ENCODE assay signal across 8 cellular contexts in the genomic region with DNA sequence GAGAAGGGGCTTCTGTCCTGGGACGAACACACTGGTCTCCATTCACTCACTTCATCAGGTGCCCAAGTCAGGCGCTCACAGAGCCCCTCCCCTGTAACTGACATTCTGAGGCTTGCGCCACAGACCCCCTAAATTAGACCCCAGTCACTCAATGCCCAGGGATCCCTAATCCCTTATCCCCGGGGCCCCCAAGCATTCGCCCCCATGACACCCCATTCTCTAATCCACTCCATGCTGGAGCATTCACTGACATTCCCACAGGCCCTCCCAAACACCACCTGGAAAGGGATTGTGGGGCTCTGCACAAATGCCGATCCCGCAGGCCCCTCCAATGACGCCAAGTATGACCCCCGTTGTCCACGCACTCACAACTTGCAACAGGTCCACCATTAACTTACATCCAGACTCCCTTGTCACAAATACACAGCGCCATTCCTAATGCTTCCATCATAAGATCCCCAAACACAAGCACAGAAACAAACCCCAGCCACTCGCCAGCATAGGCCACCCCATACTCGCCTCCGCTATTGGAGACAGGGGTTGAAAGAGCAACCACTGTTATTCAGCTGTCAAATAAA. TPM values are rescaled to one million over a fixed set of nuclear protein-coding genes. Genes with fewer than 3 reads are reported as not detected.
DNase-seq lines count a peak whose midpoint lies in the region; ATAC-seq and TF ChIP-seq lines count a peak whose summit lies in the region.

No MANE protein-coding gene starts in this region.

- H3K9me3 Mint-ChIP-seq in naive thymus-derived CD4-positive, alpha-beta T cell: peaks cover 0 to 22% (median 10%) of the 10 kb centered on the region in 11 donors

- ATAC-seq in naive thymus-derived CD4-positive, alpha-beta T cell: no peak

- H3K36me3 ChIP-seq in HUES64 (ENCODE audit: insufficient read depth, low read length): no peaks in the 10 kb centered on the region; the same call in 1 of the 2 replicates
- peaks cover 0 to 11% (median 0%) of the 10 kb centered on the region in 3 experiments for H3K36me3 ChIP-seq in naive thymus-derived CD4-positive, alpha-beta T cell (ENCODE audit: control insufficient read depth in 2 of 3, insufficient read depth in 3 of 3, low read length in 3 of 3)

- DNase-seq in AG04449 (ENCODE audit: low read depth, low spot score) (no peak), cardiac fibroblast (ENCODE audit: low read depth in 2 of 2) (peak in 1 of 2 donors; percentile 7), NCI-H2196 (lab: John Stamatoyannopoulos, UW; ENCODE audit: unreplicated experiment) (no peak), inferior parietal cortex (ENCODE audit: extremely low spot score) (no peak), NCI-H2196 treated with DMSO at 0.1 percent for 48 hours (lab: John Stamatoyannopoulos, UW; ENCODE audit: unreplicated experiment) (no peak)
- DNase-seq in naive thymus-derived CD4-positive, alpha-beta T cell: no peak
- no peak for DNase-seq in activated CD4-positive, CD25-positive, alpha-beta regulatory T cell (lab: John Stamatoyannopoulos, UW)

- H3K27ac ChIP-seq in HUES64 (ENCODE audit: low read depth, low read length): no peak overlapping the region
- no peak overlapping the region for H3K27ac ChIP-seq in naive thymus-derived CD4-positive, alpha-beta T cell (ENCODE audit: low read depth, low read length)

- intact Hi-C loops in naive thymus-derived CD4-positive, alpha-beta T cell (cut with micrococcal nuclease): loop anchor here in 1 of 2 donors (1.0 to 5.0 kb wide), 2 partner anchors 176 to 242 kb away; a partner anchor contains a TSS

- no peak overlapping the region for H3K9ac ChIP-seq in HUES64 (ENCODE audit: low read depth, low read length)

- no peak for TF ChIP-seq CTCF in AG04449 (IDR thresholded peaks at IDR 0.05; ENCODE audit: insufficient read depth, low read length, missing control alignments)
- no peak for TF ChIP-seq CTCF in cardiac fibroblast (IDR thresholded peaks at IDR 0.05; ENCODE audit: low read depth, low read length)

- H3K27me3 Mint-ChIP-seq in naive thymus-derived CD4-positive, alpha-beta T cell: no peaks in the 10 kb centered on the region

- CTCF ChIA-PET in AG04449 (lab: Yijun Ruan, JAX): no interaction called here
- CTCF ChIA-PET in naive thymus-derived CD4-positive, alpha-beta T cell (lab: Charles Lee): no interaction called here

- peaks cover 19 to 46% (median 30%) of the 10 kb centered on the region in 7 donors for H3K4me1 Mint-ChIP-seq in naive thymus-derived CD4-positive, alpha-beta T cell

- no peaks in the 10 kb centered on the region for H3K27me3 ChIP-seq in HUES64 (ENCODE audit: insufficient read depth, low read length)
- H3K27me3 ChIP-seq in naive thymus-derived CD4-positive, alpha-beta T cell (ENCODE audit: control insufficient read depth in 2 of 2, insufficient read depth in 2 of 2, low read length in 2 of 2): no peaks in the 10 kb centered on the region

- WGBS in HUES64: 93% methylated on average over 14 of the region's 14 CpGs

- peaks cover 6 to 30% (median 18%) of the 10 kb centered on the region in 5 donors for H3K36me3 Mint-ChIP-seq in naive thymus-derived CD4-positive, alpha-beta T cell

- peaks cover 68% of the 10 kb centered on the region for H3K9me3 ChIP-seq in HUES64 (ENCODE audit: insufficient read depth, low read depth, low read length)
- H3K9me3 ChIP-seq in naive thymus-derived CD4-positive, alpha-beta T cell (ENCODE audit: control insufficient read depth in 2 of 3, low read length in 3 of 3): peaks cover 0 to 27% (median 12%) of the 10 kb centered on the region in 3 experiments

- POLR2A ChIA-PET in AG04449 (lab: Yijun Ruan, JAX): interaction anchor here (0.6 kb wide), 1 partner anchor 32 kb away, joined by 3 read pairs; a partner anchor contains a TSS
- POLR2A ChIA-PET in naive thymus-derived CD4-positive, alpha-beta T cell (lab: Charles Lee): no interaction called here

- H3K27ac Mint-ChIP-seq in naive thymus-derived CD4-positive, alpha-beta T cell: peak overlapping the region in 8 of 9 donors; percentile 25 to 95 (median 84)

- no peaks in the 10 kb centered on the region for H3K4me1 ChIP-seq in HUES64 (ENCODE audit: insufficient read depth, low read length)
- H3K4me1 ChIP-seq in naive thymus-derived CD4-positive, alpha-beta T cell (ENCODE audit: control insufficient read depth in 2 of 2, insufficient read depth in 2 of 2, low read length in 2 of 2): peaks cover 6 to 7% of the 10 kb centered on the region in 2 donors

- H3K4me3 ChIP-seq in AG04449 (ENCODE audit: low read depth, low read length): peak overlapping the region; percentile 81
- peak overlapping the region; percentile 88 for H3K4me3 ChIP-seq in HUES64 (ENCODE audit: low read length)
- H3K4me3 ChIP-seq in cardiac fibroblast (replicated peaks in 1 of 2; ENCODE audit: low read depth in 2 of 2, low read length in 2 of 2): peak overlapping the region; percentile 62 to 78
- no peak overlapping the region for H3K4me3 ChIP-seq in naive thymus-derived CD4-positive, alpha-beta T cell (ENCODE audit: low read length)

- H3K4me3 Mint-ChIP-seq in naive thymus-derived CD4-positive, alpha-beta T cell: peak overlapping the region; percentile 77 to 96 (median 91)

RNA-seq across cellular contexts. Expression of a gene that starts 1.5 kb away (rescaled TPM):
- 6.0 TPM for polyA plus RNA-seq in HUES64 (2013, experiment 1 of 2)
- 5.6 TPM for polyA plus RNA-seq in HUES64 (2013, experiment 2 of 2)
- 10 to 100 TPM in 3 of 5 experiments, 1 to 10 TPM in 2; 5.4 to 17.8 (median 11.8) TPM for total RNA-seq in naive thymus-derived CD4-positive, alpha-beta T cell
- 1 to 10 TPM in 1 of 2 donors, under 1 TPM in 1; 0.98 to 1.6 TPM for polyA plus RNA-seq in naive thymus-derived CD4-positive, alpha-beta T cell

RNA-seq across cellular contexts. Expression of a gene that starts 31.6 kb away (rescaled TPM):
- 5.2 TPM for polyA plus RNA-seq in HUES64 (2013, experiment 1 of 2)
- polyA plus RNA-seq in HUES64 (2013, experiment 2 of 2): 4.2 TPM
- 10 to 100 TPM; 16.0 to 38.8 (median 33.6) TPM for total RNA-seq in naive thymus-derived CD4-positive, alpha-beta T cell
- 10 to 100 TPM; 12.6 to 27.8 TPM for polyA plus RNA-seq in naive thymus-derived CD4-positive, alpha-beta T cell
